Comparison of ENCODE assay signal across 22 cellular contexts in the genomic region with DNA sequence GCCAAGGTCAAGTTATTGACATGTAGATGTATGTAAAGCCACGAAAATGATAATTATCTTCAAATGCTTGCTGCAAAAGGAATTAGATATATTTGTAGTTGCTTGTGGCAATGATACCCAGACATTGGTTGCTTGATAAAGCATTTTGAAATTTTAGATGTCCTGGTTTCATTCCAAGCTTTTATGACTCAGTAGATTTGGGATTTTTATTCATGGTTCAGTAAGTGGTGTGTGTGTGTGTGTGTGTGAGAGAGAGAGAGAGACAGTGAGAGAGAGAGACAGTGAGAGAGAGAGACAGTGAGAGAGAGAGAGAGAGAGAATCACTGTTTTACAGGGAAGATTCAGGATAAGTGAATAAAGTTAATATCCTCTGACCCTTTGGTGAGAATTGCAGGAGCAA.
DNase-seq lines count a peak whose midpoint lies in the region; ATAC-seq and TF ChIP-seq lines count a peak whose summit lies in the region.
"Had no signal": no experiment of that assay in that cellular context is flagged by ENCODE, and none has a peak within 500 bp of the region (broad histone marks: within the 10 kb centered on the region; RNA-seq: fewer than 3 reads in every experiment).

No MANE protein-coding gene starts in this region.

- no peak for TF ChIP-seq CTCF in fibroblast of mammary gland (conservative IDR thresholded peaks at IDR 0.05; ENCODE audit: control insufficient read depth, insufficient read depth, low read depth, low read length)
- TF ChIP-seq CTCF in dorsolateral prefrontal cortex (IDR thresholded peaks at IDR 0.05 in 54 of 56, conservative IDR thresholded peaks at IDR 0.05 in 2 of 56; ENCODE audit: low read depth in 1 of 56, partially characterized antibody in 56 of 56), result no peak
- TF ChIP-seq CTCF in ascending aorta (IDR thresholded peaks at IDR 0.05), result no peak

- H3K27ac ChIP-seq in dorsolateral prefrontal cortex (no peak overlapping the region), ascending aorta (peak overlapping the region in 1 of 2 donors; percentile 77)
- H3K27ac ChIP-seq: colonic mucosa had no signal

- DNase-seq in GM04503 (ENCODE audit: low read depth) (peak; percentile 12), amniotic epithelial cell (ENCODE audit: low read depth) (peak; percentile 30), fibroblast of mammary gland (ENCODE audit: low read depth) (peak; percentile 76), dorsolateral prefrontal cortex (no peak), ascending aorta (ENCODE audit: low spot score in 2 of 2) (no peak)
- no peak for DNase-seq in stimulated activated naive CD8-positive, alpha-beta T cell treated with anti-CD3 and anti-CD28 coated beads, Interleukin-15, Interleukin-2, amounts not matched to agents 100 U/mL and 50 U/mL, for 24 hours
- DNase-seq: activated CD4-positive, alpha-beta T cell treated with anti-CD3 and anti-CD28 coated beads for 4 hours; activated effector memory CD4-positive, alpha-beta T cell treated with Interleukin-2 at 50 U/mL for 16 hours; amniotic stem cell; colonic mucosa; DMS79; gastrocnemius medialis; KG1; mesenchymal stem cell; natural killer cell; NCI-H2029; NCI-H446; RPMI8226; substantia nigra; SW 1271 had no signal

- no peak for ATAC-seq in stimulated activated naive CD8-positive, alpha-beta T cell treated with anti-CD3 and anti-CD28 coated beads, Interleukin-15, Interleukin-2, amounts not matched to agents 100 U/mL and 50 U/mL, for 24 hours
- ATAC-seq: gastrocnemius medialis, natural killer cell had no signal

- intact Hi-C loops in dorsolateral prefrontal cortex (cut with DNase I) (no loop called here), ascending aorta (cut with DNase I) (loop anchor here (2.0 kb wide), 1 partner anchor 67 kb away; no protein-coding TSS in a partner anchor)

- H3K36me3 ChIP-seq in skeletal muscle satellite cell (ENCODE audit: insufficient read depth, low read length) (no peaks in the 10 kb centered on the region), ascending aorta (no peaks in the 10 kb centered on the region)
- H3K36me3 ChIP-seq: colonic mucosa, gastrocnemius medialis had no signal

- H3K27me3 ChIP-seq in skeletal muscle satellite cell (ENCODE audit: control insufficient read depth, insufficient read depth, low read length) (no peaks in the 10 kb centered on the region), dorsolateral prefrontal cortex (no peaks in the 10 kb centered on the region), ascending aorta (no peaks in the 10 kb centered on the region)
- H3K27me3 ChIP-seq: colonic mucosa, gastrocnemius medialis had no signal

- H3K9me3 ChIP-seq in skeletal muscle satellite cell (replicated peaks; ENCODE audit: low read length) (no peaks in the 10 kb centered on the region), ascending aorta (no peaks in the 10 kb centered on the region)
- H3K9me3 ChIP-seq: colonic mucosa, gastrocnemius medialis had no signal

- H3K4me3 ChIP-seq in fibroblast of mammary gland (ENCODE audit: control insufficient read depth, low read depth, low read length) (no peak overlapping the region), skeletal muscle satellite cell (ENCODE audit: low read length) (no peak overlapping the region), dorsolateral prefrontal cortex (no peak overlapping the region), ascending aorta (no peak overlapping the region)
- H3K4me3 ChIP-seq: colonic mucosa, gastrocnemius medialis, smooth muscle cell had no signal

- H3K4me1 ChIP-seq in skeletal muscle satellite cell (ENCODE audit: control insufficient read depth, insufficient read depth, low read length), result peaks cover 32% of the 10 kb centered on the region
- peaks cover 3 to 22% of the 10 kb centered on the region in 2 donors for H3K4me1 ChIP-seq in ascending aorta
- H3K4me1 ChIP-seq: colonic mucosa had no signal

- H3K9ac ChIP-seq in skeletal muscle satellite cell (ENCODE audit: low read depth, low read length), result peak overlapping the region; percentile 39

- H3K4me2 ChIP-seq in skeletal muscle satellite cell (ENCODE audit: low read length), result no peak overlapping the region
- H3K4me2 ChIP-seq: smooth muscle cell had no signal

Comparison
In these comparisons a context has a peak if more than half of its experiments do, and no peak if none do; other contexts are left out.
1. DNase-seq: peak in GM04503 (single experiment), amniotic epithelial cell (single experiment) and fibroblast of mammary gland (single experiment); none in dorsolateral prefrontal cortex (0 of 10), stimulated activated naive CD8-positive, alpha-beta T cell treated with anti-CD3 and anti-CD28 coated beads, Interleukin-15, Interleukin-2, amounts not matched to agents 100 U/mL and 50 U/mL, for 24 hours (single experiment) and ascending aorta (0 of 2).